In the genomic region with DNA sequence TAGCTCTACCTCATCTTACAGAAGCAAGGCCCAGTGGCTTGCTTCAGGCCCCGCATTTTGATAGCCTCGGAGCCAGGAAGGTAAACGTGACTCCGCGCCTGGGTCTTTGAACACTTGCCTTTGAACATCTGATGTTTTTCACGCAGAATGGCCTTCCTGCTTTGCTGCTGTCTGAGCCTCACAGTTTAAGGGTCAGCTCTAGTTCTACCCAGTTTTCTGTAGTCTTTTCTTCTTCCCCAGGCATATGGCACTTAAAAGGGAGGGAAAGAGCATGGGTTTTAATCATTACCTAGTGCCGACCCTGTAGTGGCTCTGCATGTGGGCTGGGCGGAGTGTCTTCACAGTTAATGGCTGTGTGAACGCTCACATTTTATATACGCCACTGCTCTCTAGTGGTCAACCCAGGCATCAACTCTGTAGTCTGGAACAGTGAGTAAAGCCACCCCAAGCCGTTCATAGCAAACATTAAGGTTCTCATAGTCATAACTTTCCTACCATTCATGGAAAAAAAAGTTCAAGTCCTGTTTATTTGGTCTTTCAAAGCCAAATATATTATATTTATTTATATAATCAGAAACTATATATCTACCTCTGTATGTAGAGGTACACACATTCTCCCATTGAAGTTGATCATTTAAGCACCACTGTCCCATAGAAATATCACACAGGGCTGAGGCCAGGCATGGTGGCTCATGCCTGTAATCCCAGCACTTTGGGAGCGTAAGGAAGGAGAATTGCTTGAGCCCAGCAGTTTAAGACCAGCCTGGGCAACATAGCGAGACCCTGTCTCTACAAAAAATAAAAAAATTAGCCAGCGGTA, we compare ENCODE assay signal across 8 cellular contexts.
A peak's percentile ranks its signal among the peaks of the same experiment; 100 is the strongest.
DNase-seq lines count a peak whose midpoint lies in the region; ATAC-seq and TF ChIP-seq lines count a peak whose summit lies in the region.

No MANE protein-coding gene starts in this region.

- no peaks in the 10 kb centered on the region for H3K27me3 ChIP-seq in effector memory CD4-positive, alpha-beta T cell (replicated peaks; ENCODE audit: control insufficient read depth, insufficient read depth, low read length, poor library complexity, severe bottlenecking)

- no peaks in the 10 kb centered on the region for H3K4me1 ChIP-seq in effector memory CD4-positive, alpha-beta T cell (ENCODE audit: control insufficient read depth, insufficient read depth, low read length, poor library complexity, severe bottlenecking)

- ATAC-seq in HG03575 (IDR thresholded peaks at IDR 0.05; ENCODE audit: extremely low read depth, insufficient number of reproducible peaks, low FRiP score, unreplicated experiment), result peak; percentile 71

- TF ChIP-seq CTCF in GM20000 (IDR thresholded peaks at IDR 0.05; ENCODE audit: extremely low read depth, missing control alignments) (peak; percentile 70), mesothelial cell of epicardium (IDR thresholded peaks at IDR 0.05; ENCODE audit: unreplicated experiment) (peak; percentile 76)

- DNase-seq in D341Med (ENCODE audit: low spot score), result peak; percentile 89
- peak; percentile 79 for DNase-seq in GM20000 (ENCODE audit: low spot score)
- peak; percentile 60 for DNase-seq in NCI-H774 (lab: John Stamatoyannopoulos, UW)
- peak; percentile 70 to 72 for DNase-seq in activated CD4-positive, alpha-beta T cell treated with anti-CD3 and anti-CD28 coated beads, Interleukin-2, amount 50 U/mL, for 4 hours
- peak; percentile 38 to 57 (median 44) for DNase-seq in effector memory CD4-positive, alpha-beta T cell
- DNase-seq in mesothelial cell of epicardium (ENCODE audit: low spot score in 2 of 2, unreplicated experiment in 2 of 2), result peak in 1 of 2 experiments; percentile 64
- DNase-seq in stimulated activated CD8-positive, alpha-beta memory T cell treated with anti-CD3 and anti-CD28 coated beads, Interleukin-7, amount 100 ng/mL, for 1 hour (ENCODE audit: low read depth in 2 of 2), result peak; percentile 44 to 51

- H3K4me3 Mint-ChIP-seq in mesothelial cell of epicardium, result no peak overlapping the region

- H3K27me3 Mint-ChIP-seq in mesothelial cell of epicardium (ENCODE audit: low read depth), result no peaks in the 10 kb centered on the region

- no peaks in the 10 kb centered on the region for H3K36me3 ChIP-seq in effector memory CD4-positive, alpha-beta T cell (ENCODE audit: control insufficient read depth, insufficient read depth, low read length)

- H3K9me3 ChIP-seq in effector memory CD4-positive, alpha-beta T cell (ENCODE audit: control insufficient read depth, low read length), result peaks cover 8% of the 10 kb centered on the region

- peaks cover 23% of the 10 kb centered on the region for H3K9me3 Mint-ChIP-seq in mesothelial cell of epicardium

- peaks cover 2% of the 10 kb centered on the region for H3K4me1 Mint-ChIP-seq in mesothelial cell of epicardium

- peaks cover 1% of the 10 kb centered on the region for H3K36me3 Mint-ChIP-seq in mesothelial cell of epicardium

- H3K4me3 ChIP-seq in effector memory CD4-positive, alpha-beta T cell (ENCODE audit: insufficient read depth, low read depth, low read length, poor library complexity, severe bottlenecking), result no peak overlapping the region

- no peak overlapping the region for H3K27ac ChIP-seq in effector memory CD4-positive, alpha-beta T cell (ENCODE audit: insufficient read depth, low read length, poor library complexity, severe bottlenecking)

- H3K27ac Mint-ChIP-seq in mesothelial cell of epicardium, result no peak overlapping the region
